Comparison of ENCODE assay signal across 1 cellular context in the genomic region with DNA sequence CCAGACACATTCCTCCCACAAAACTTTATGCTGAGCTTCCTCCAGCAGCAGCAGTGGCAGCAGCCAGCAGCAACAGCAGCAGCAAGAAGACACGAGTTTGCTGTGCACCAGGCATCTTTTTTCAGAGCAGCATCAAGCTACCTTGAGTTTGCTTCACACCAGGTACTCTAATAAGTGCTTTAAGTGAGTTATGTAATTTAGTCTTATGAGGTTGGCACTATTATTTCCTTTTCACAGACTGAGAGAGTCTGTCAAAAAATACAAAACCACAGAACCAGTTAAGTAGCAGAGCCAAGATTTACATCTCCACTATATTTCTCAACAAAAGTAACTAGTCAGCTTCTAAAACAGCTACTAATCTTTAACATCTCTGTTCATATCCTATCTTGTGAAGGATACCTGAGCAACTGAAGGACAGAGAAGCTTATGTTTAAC.
TF ChIP-seq lines count a peak whose summit lies in the region.

No MANE protein-coding gene starts in this region.

TF ChIP-seq in SK-N-SH treated with all-trans-retinoic acid at 6 μM for 48 hours, 23 proteins besides CTCF, POLR2A, EP300 and RAD21 (continued from another document):
- TF ChIP-seq, protein P1, sequence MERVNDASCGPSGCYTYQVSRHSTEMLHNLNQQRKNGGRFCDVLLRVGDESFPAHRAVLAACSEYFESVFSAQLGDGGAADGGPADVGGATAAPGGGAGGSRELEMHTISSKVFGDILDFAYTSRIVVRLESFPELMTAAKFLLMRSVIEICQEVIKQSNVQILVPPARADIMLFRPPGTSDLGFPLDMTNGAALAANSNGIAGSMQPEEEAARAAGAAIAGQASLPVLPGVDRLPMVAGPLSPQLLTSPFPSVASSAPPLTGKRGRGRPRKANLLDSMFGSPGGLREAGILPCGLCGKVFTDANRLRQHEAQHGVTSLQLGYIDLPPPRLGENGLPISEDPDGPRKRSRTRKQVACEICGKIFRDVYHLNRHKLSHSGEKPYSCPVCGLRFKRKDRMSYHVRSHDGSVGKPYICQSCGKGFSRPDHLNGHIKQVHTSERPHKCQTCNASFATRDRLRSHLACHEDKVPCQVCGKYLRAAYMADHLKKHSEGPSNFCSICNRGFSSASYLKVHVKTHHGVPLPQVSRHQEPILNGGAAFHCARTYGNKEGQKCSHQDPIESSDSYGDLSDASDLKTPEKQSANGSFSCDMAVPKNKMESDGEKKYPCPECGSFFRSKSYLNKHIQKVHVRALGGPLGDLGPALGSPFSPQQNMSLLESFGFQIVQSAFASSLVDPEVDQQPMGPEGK (CRISPR knock-in tag; IDR thresholded peaks at IDR 0.05; ENCODE audit: borderline replicate concordance): no peak
- TF ChIP-seq SNAI2 (CRISPR knock-in tag; IDR thresholded peaks at IDR 0.05) (no peak), ZFP3 (CRISPR knock-in tag; IDR thresholded peaks at IDR 0.05) (no peak), CREB5 (CRISPR knock-in tag; IDR thresholded peaks at IDR 0.05; ENCODE audit: low read depth) (no peak), ZNF70 (CRISPR knock-in tag; IDR thresholded peaks at IDR 0.05) (no peak), ARNTL (CRISPR knock-in tag; IDR thresholded peaks at IDR 0.05; ENCODE audit: borderline replicate concordance, low read depth) (no peak), ZNF8 (CRISPR knock-in tag; IDR thresholded peaks at IDR 0.05) (no peak), TOX (CRISPR knock-in tag; IDR thresholded peaks at IDR 0.05; ENCODE audit: borderline replicate concordance) (no peak), ZNF565 (CRISPR knock-in tag; conservative IDR thresholded peaks at IDR 0.05; ENCODE audit: low read depth) (no peak)
